Comparison of ENCODE assay signal across 10 cellular contexts in the genomic region with DNA sequence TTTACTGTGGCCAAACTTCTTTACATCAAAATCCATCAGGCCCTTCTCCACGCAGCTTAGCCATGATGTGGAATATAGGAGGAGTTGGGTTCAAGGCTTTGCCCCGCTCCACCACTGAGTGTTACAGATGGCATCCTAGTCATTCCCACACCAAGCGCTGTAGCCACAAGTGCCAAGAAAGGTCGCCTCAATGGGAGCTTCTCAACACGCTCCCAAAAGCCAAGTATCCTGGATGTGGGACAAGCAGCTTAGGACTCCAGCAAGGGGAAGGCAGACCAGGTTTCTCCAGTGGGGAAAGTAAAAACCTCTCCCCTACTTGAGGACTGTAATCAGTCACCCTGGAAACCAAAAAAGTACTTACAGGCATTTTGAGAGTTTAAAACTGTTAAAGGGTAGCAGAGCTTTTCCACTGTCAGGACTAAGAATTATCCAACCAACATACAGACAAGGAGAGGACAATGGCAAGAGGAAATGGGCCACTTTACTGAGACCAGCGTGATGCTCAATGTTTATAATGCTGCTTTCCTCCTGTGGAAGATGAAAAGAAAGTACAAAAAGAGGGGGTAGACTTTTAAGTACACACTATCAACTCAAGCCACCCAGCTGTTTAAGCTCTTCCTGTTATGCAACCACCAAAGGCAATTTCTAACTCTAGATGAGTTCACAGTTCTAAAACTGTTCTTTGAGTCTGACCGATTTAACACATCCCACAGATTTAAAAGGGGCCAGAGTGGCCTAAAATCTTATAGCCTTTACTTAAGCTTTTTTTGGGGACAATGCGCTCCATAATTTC.
DNase-seq lines count a peak whose midpoint lies in the region; ATAC-seq and TF ChIP-seq lines count a peak whose summit lies in the region.
"Had no signal": no experiment of that assay in that cellular context is flagged by ENCODE, and none has a peak within 500 bp of the region (broad histone marks: within the 10 kb centered on the region; RNA-seq: fewer than 3 reads in every experiment).

No MANE protein-coding gene starts in this region.

- H3K4me1 ChIP-seq in adipocyte (ENCODE audit: control insufficient read depth, insufficient read depth, low read length) (peaks cover 6% of the 10 kb centered on the region), lower lobe of right lung (peaks cover 3% of the 10 kb centered on the region)

- no peaks in the 10 kb centered on the region for H3K36me3 ChIP-seq in adipocyte (ENCODE audit: control insufficient read depth, insufficient read depth, low read length, severe bottlenecking)
- H3K36me3 ChIP-seq in lower lobe of right lung: no peaks in the 10 kb centered on the region

- no peaks in the 10 kb centered on the region for H3K27me3 ChIP-seq in adipocyte (replicated peaks; ENCODE audit: control insufficient read depth, insufficient read depth, low read length)
- no peaks in the 10 kb centered on the region for H3K27me3 ChIP-seq in lower lobe of right lung (ENCODE audit: low read depth)

- H3K4me3 ChIP-seq in Jurkat, Clone E6-1 (ENCODE audit: low read length): no peak overlapping the region
- H3K4me3 ChIP-seq in adipocyte (ENCODE audit: low read length) (no peak overlapping the region), lower lobe of right lung (peak overlapping the region; percentile 44)

- TF ChIP-seq CTCF in lower lobe of right lung (IDR thresholded peaks at IDR 0.05): no peak

- peak; percentile 39 for DNase-seq in Ammon's horn (ENCODE audit: low spot score)
- peak; percentile 80 for DNase-seq in Jurkat, Clone E6-1 (ENCODE audit: low read depth, low spot score)
- peak; percentile 23 for DNase-seq in adipocyte (ENCODE audit: low read depth)
- no peak for DNase-seq in lower lobe of right lung
- no peak for DNase-seq in foreskin melanocyte
- DNase-seq: Calu3, NCI-H748 treated with DMSO at 0.1 percent for 48 hours had no signal

- peak overlapping the region; percentile 27 for H3K27ac ChIP-seq in lower lobe of right lung

- intact Hi-C loops in lower lobe of right lung (cut with DNase I): no loop called here

- H3K9me3 ChIP-seq in adipocyte (ENCODE audit: control insufficient read depth, low read length) (peaks cover 16% of the 10 kb centered on the region), lower lobe of right lung (peaks cover 17% of the 10 kb centered on the region)

- ATAC-seq in lower lobe of right lung: peak in 1 of 2 donors; percentile 55
- ATAC-seq in HG02981 (IDR thresholded peaks at IDR 0.05; ENCODE audit: unreplicated experiment): no peak
- ATAC-seq in GM19324 (IDR thresholded peaks at IDR 0.05; ENCODE audit: low FRiP score, unreplicated experiment): no peak
- ATAC-seq in HG02840 (IDR thresholded peaks at IDR 0.05; ENCODE audit: low FRiP score, unreplicated experiment): no peak

- H3K9ac ChIP-seq in adipocyte (ENCODE audit: low read length): no peak overlapping the region

Comparison
In these comparisons a context has a peak if more than half of its experiments do, and no peak if none do; other contexts are left out.
1. DNase-seq: peak in Ammon's horn (single experiment), Jurkat, Clone E6-1 (single experiment) and adipocyte (single experiment); none in lower lobe of right lung (single experiment) and foreskin melanocyte (single experiment).